1 cellular context compared by ENCODE assay signal in genomic region chr9:11045589-11045988, GRCh38.
TF ChIP-seq lines count a peak whose summit lies in the region.

No MANE protein-coding gene starts in this region.

TF ChIP-seq in GM23338, 12 proteins besides CTCF, POLR2A, EP300 and RAD21 (continued from another document):
- TF ChIP-seq CREB1 (CRISPR knock-in tag; IDR thresholded peaks at IDR 0.05; ENCODE audit: low read depth) (no peak), ZNF462 (CRISPR knock-in tag; IDR thresholded peaks at IDR 0.05) (no peak), NANOG (IDR thresholded peaks at IDR 0.05; ENCODE audit: borderline replicate concordance) (no peak), ETS1 (IDR thresholded peaks at IDR 0.05) (no peak), EZH2phosphoT487 (IDR thresholded peaks at IDR 0.05; ENCODE audit: unreplicated experiment) (no peak), JUNB (IDR thresholded peaks at IDR 0.05; ENCODE audit: unreplicated experiment) (no peak)
